Comparison of ENCODE assay signal across 22 cellular contexts in the genomic region with DNA sequence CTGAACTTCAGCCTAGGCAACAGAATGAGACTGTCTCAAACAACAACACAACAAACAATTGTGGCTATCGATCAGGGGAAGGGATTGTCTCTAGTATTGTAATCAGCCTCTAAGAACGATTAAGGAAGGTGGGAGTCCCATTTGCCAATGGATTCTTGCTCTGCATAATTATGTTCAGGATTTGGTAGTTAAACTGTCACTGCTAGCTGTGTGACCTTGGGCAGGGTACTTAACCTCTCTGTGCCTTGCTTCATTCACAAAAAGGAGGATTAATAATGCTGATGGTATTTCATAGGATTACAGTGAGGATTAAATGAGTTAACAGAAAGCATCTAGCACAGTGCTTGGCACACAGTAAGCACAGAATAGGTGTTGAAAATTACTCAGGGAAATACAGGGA. TPM values are rescaled to one million over a fixed set of nuclear protein-coding genes. Genes with fewer than 3 reads are reported as not detected.
A peak's percentile ranks its signal among the peaks of the same experiment; 100 is the strongest.
DNase-seq lines count a peak whose midpoint lies in the region; ATAC-seq, FAIRE-seq and TF ChIP-seq lines count a peak whose summit lies in the region.
"Had no signal": no experiment of that assay in that cellular context is flagged by ENCODE, and none has a peak within 500 bp of the region (broad histone marks: within the 10 kb centered on the region; RNA-seq: fewer than 3 reads in every experiment).

No MANE protein-coding gene starts in this region.

- H3K4me1 ChIP-seq in HEK293 (ENCODE audit: control insufficient read depth, insufficient read depth, low read length): no peaks in the 10 kb centered on the region; the same call in 1 of the 2 replicates
- H3K4me1 ChIP-seq in K562 (replicated peaks in 1 of 2; ENCODE audit: control insufficient read depth in 2 of 2, insufficient read depth in 2 of 2, low read length in 2 of 2): peaks cover 2 to 10% of the 10 kb centered on the region in 2 experiments; a peak in 2 of 5 replicates

- peaks cover 15 to 28% of the 10 kb centered on the region in 2 experiments for H3K27me3 ChIP-seq in K562 (ENCODE audit: control insufficient read depth in 2 of 2, insufficient read depth in 2 of 2, low read length in 2 of 2)

- ATAC-seq in K562: no peak

- DNase-seq in NCI-H82 (lab: John Stamatoyannopoulos, UW) (peak; percentile 62), NCI-H82 treated with DMSO at 0.1 percent for 48 hours (lab: John Stamatoyannopoulos, UW; ENCODE audit: unreplicated experiment) (no peak), K562 (ENCODE audit: extremely low read depth in 1 of 4, low spot score in 3 of 4) (no peak), urothelium cell line (ENCODE audit: low spot score) (no peak), germinal center (ENCODE audit: low spot score) (no peak), hippocampal formation (lab: John Stamatoyannopoulos, UW) (no peak)
- DNase-seq: Calu3; CD4-positive, alpha-beta memory T cell; DMS 273 treated with DMSO at 0.1 percent for 48 hours; DMS53; DND-41; EL; HFFc6; IMR-90 had no signal

- H3K36me3 ChIP-seq in HEK293 (ENCODE audit: control insufficient read depth in 2 of 2, insufficient read depth in 1 of 2, low read length in 2 of 2): no peaks in the 10 kb centered on the region
- H3K36me3 ChIP-seq in K562 (ENCODE audit: control insufficient read depth, insufficient read depth, low read length): no peaks in the 10 kb centered on the region
- H3K36me3 ChIP-seq: BLaER1, HAP-1 had no signal

- POLR2A ChIA-PET in HEK293 (lab: Yijun Ruan, JAX) (no interaction called here), K562 (lab: Yijun Ruan, JAX) (no interaction called here)

- no TSS peak for BruUV-seq in K562 (replicated peaks; lab: Mats Ljungman, UMichigan)

- H3K4me3 ChIP-seq in HEK293 (ENCODE audit: low read depth, low read length): no peak overlapping the region
- H3K4me3 ChIP-seq in K562: no peak overlapping the region
- H3K4me3 ChIP-seq: BLaER1, HAP-1 had no signal

- in situ Hi-C loops in K562 (cut with MboI): loop anchor here (10.0 kb wide), 2 partner anchors 163 to 433 kb away; no protein-coding TSS in a partner anchor

- TF ChIP-seq POLR2A in K562 (conservative IDR thresholded peaks at IDR 0.05): no peak

- TF ChIP-seq EP300 in K562 (IDR thresholded peaks at IDR 0.05; ENCODE audit: low read length): no peak

- H3K79me2 ChIP-seq in K562 (ENCODE audit: control insufficient read depth, insufficient read depth, low read length): no peaks in the 10 kb centered on the region

- no peak for TF ChIP-seq CTCF in HEK293 (tag by site-specific recombination; IDR thresholded peaks at IDR 0.05)
- TF ChIP-seq CTCF in K562 (IDR thresholded peaks at IDR 0.05 in 2 of 3, conservative IDR thresholded peaks at IDR 0.05 in 1 of 3; ENCODE audit: insufficient read depth in 2 of 3, low read depth in 1 of 3, low read length in 3 of 3): no peak

- no peak for TF ChIP-seq RAD21 in K562 (CRISPR knock-in tag; conservative IDR thresholded peaks at IDR 0.05 in 1 of 2, IDR thresholded peaks at IDR 0.05 in 1 of 2)

- no peak for FAIRE-seq in K562 (lab: Jason Lieb, UNC)
- peak; percentile 23 for FAIRE-seq in urothelium cell line (lab: Jason Lieb, UNC)
- FAIRE-seq: GM12891, GM19239 had no signal

- H3K9me3 ChIP-seq in HEK293 (ENCODE audit: control insufficient read depth, insufficient read depth, low read depth, low read length): no peaks in the 10 kb centered on the region
- H3K9me3 ChIP-seq in K562 (replicated peaks; ENCODE audit: control insufficient read depth, insufficient read depth, low read depth, low read length): no peaks in the 10 kb centered on the region
- H3K9me3 ChIP-seq: BLaER1, HAP-1 had no signal

- no peak overlapping the region for H3K27ac ChIP-seq in HEK293 (ENCODE audit: extremely low read depth, low read depth, low read length)
- H3K27ac ChIP-seq in K562 (ENCODE audit: extremely low read depth, low read depth, low read length): no peak overlapping the region
- H3K27ac ChIP-seq: 22Rv1, BLaER1, HL-60 had no signal

- no peak overlapping the region for H3K4me2 ChIP-seq in K562 (ENCODE audit: insufficient read depth, low read length)

- intact Hi-C loops in K562 (cut with micrococcal nuclease): no loop called here

- WGBS in K562 (ENCODE audit: insufficient coverage, low coverage, missing lambda C conversion rate): 28% methylated on average over 2 of the region's 2 CpGs

- no peaks in the 10 kb centered on the region for H3K9me1 ChIP-seq in K562 (ENCODE audit: control insufficient read depth, insufficient read depth, low read length)

- no peak overlapping the region for H2AFZ ChIP-seq in K562 (ENCODE audit: low read depth, low read length)

- H4K20me1 ChIP-seq in K562 (replicated peaks; ENCODE audit: control insufficient read depth, insufficient read depth, low read length): peaks cover 6% of the 10 kb centered on the region; the same call in 1 of the 2 replicates
- H4K20me1 ChIP-seq: BLaER1 had no signal

- no peak overlapping the region for H3K9ac ChIP-seq in K562 (ENCODE audit: insufficient read depth in 1 of 2, low read depth in 2 of 2, low read length in 2 of 2)
- H3K9ac ChIP-seq: BLaER1 had no signal

- CTCF ChIA-PET in HEK293 (lab: Yijun Ruan, JAX) (interaction anchor here (0.8 to 2.7 kb wide), 3 partner anchors 10 to 433 kb away, joined by 3 to 8 read pairs (median 4); no protein-coding TSS in a partner anchor), K562 (lab: Yijun Ruan, JAX; ENCODE audit: low intra/inter-chr PET ratio) (no interaction called here)

TF ChIP-seq in HEK293, 187 proteins besides CTCF, POLR2A, EP300 and RAD21 (continues in another document):
- no peak for TF ChIP-seq ZNF146 (tag by site-specific recombination; IDR thresholded peaks at IDR 0.05)
- TF ChIP-seq GLIS2 (tag by site-specific recombination; IDR thresholded peaks at IDR 0.05): no peak
- TF ChIP-seq GLI2 (tag by site-specific recombination; IDR thresholded peaks at IDR 0.05; ENCODE audit: borderline replicate concordance, low read depth): no peak

TF ChIP-seq in K562, 482 proteins besides CTCF, POLR2A, EP300 and RAD21 (continues in another document):
- TF ChIP-seq ATF7 (IDR thresholded peaks at IDR 0.05) (no peak), ZNF408 (CRISPR knock-in tag; IDR thresholded peaks at IDR 0.05; ENCODE audit: low read depth) (no peak), ZNF3 (CRISPR knock-in tag; IDR thresholded peaks at IDR 0.05) (no peak), SIN3B (IDR thresholded peaks at IDR 0.05; ENCODE audit: low read depth) (no peak), SMARCA5 (IDR thresholded peaks at IDR 0.05) (peak; percentile 70; the same call in 1 of the 2 replicates), FOXK1 (CRISPR knock-in tag; IDR thresholded peaks at IDR 0.05; ENCODE audit: borderline replicate concordance) (no peak), ZNF175 (CRISPR knock-in tag; IDR thresholded peaks at IDR 0.05; ENCODE audit: low read depth) (no peak), RBM25 (IDR thresholded peaks at IDR 0.05; ENCODE audit: low read depth, low read length, severe bottlenecking) (peak; percentile 95)
- TF ChIP-seq, protein P1, sequence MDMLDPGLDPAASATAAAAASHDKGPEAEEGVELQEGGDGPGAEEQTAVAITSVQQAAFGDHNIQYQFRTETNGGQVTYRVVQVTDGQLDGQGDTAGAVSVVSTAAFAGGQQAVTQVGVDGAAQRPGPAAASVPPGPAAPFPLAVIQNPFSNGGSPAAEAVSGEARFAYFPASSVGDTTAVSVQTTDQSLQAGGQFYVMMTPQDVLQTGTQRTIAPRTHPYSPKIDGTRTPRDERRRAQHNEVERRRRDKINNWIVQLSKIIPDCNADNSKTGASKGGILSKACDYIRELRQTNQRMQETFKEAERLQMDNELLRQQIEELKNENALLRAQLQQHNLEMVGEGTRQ (CRISPR knock-in tag; IDR thresholded peaks at IDR 0.05): no peak

RNA-seq across cellular contexts. Expression of a gene that starts 6.7 kb away (rescaled TPM):
- total RNA-seq in K562 (2011; cell fraction: chromatin; rRNA removed; ENCODE audit: low replicate concordance): not detected in 2 replicates
- total RNA-seq in K562 (2011; cell fraction: nucleolus; rRNA removed): not detected in 2 replicates
- not detected in 2 replicates for total RNA-seq in K562 (2011; cell fraction: nucleoplasm; rRNA removed)
- not detected in 2 replicates for total RNA-seq in K562 (2014; rRNA removed)
- not detected in 2 replicates for total RNA-seq in K562 (2014; rRNA removed; fragmentation: Illumina TruSeq; extraction: Trizol)
- not detected in 2 replicates for total RNA-seq in K562 (2015; rRNA removed; fragmentation: Illumina TruSeq; extraction: Trizol)
- total RNA-seq in K562 (2021): not detected in 2 replicates
- polyA plus RNA-seq in K562 (2011; rRNA removed): not detected in 2 replicates
- polyA plus RNA-seq in K562 (2011; cell fraction: cytosol; rRNA removed): not detected in 2 replicates
- not detected in 2 replicates for polyA plus RNA-seq in K562 (2011; cell fraction: nucleus; rRNA removed)
- polyA plus RNA-seq in K562 (2012): 0.04 TPM in 2 replicates
- not detected in 2 replicates for polyA plus RNA-seq in K562 (2014; fragmentation: Illumina TruSeq; extraction: Trizol)
- under 1 TPM in 1 of 2 experiments, not detected in 1; 0.03 TPM for polyA plus RNA-seq in K562 (2014; fragmentation: Nextera tagmentation; extraction: Ambion mirVana)
- not detected in 2 replicates for polyA plus RNA-seq in K562 (2014; rRNA removed)
- polyA minus RNA-seq in K562 (2011; rRNA and poly(A)+ RNA removed): not detected in 2 replicates
- not detected in 2 replicates for polyA minus RNA-seq in K562 (2011; cell fraction: cytosol; rRNA and poly(A)+ RNA removed)
- polyA minus RNA-seq in K562 (2011; cell fraction: nucleus; rRNA and poly(A)+ RNA removed): not detected in 2 replicates
- total RNA-seq: CD4-positive, alpha-beta memory T cell; IMR-90 had no signal
- polyA plus RNA-seq: CD14-positive monocyte; CD4-positive, alpha-beta memory T cell had no signal

RNA-seq across cellular contexts. Expression of a gene that starts 34.7 kb away (rescaled TPM):
- total RNA-seq in K562 (2011; cell fraction: chromatin; rRNA removed; ENCODE audit: low replicate concordance): 66.6 and 89.3 TPM in 2 replicates
- total RNA-seq in K562 (2011; cell fraction: nucleolus; rRNA removed): 46.7 and 60.0 TPM in 2 replicates
- total RNA-seq in K562 (2011; cell fraction: nucleoplasm; rRNA removed): 49.8 and 61.1 TPM in 2 replicates
- total RNA-seq in K562 (2014; rRNA removed) (10.8 and 16.6 TPM in 2 replicates), K562 (2014; rRNA removed; fragmentation: Illumina TruSeq; extraction: Trizol) (12.3 and 14.0 TPM in 2 replicates), K562 (2015; rRNA removed; fragmentation: Illumina TruSeq; extraction: Trizol) (13.8 and 18.5 TPM in 2 replicates), K562 (2021) (23.9 and 26.8 TPM in 2 replicates)
- polyA plus RNA-seq in K562 (2011; rRNA removed) (16.2 and 22.8 TPM in 2 replicates), K562 (2014; fragmentation: Illumina TruSeq; extraction: Trizol) (19.6 and 28.3 TPM in 2 replicates), K562 (2014; fragmentation: Nextera tagmentation; extraction: Ambion mirVana) (1 to 10 TPM; 9.5 to 9.9 TPM), K562 (2014; rRNA removed) (12.9 and 13.9 TPM in 2 replicates)
- polyA plus RNA-seq in K562 (2011; cell fraction: cytosol; rRNA removed): 13.1 and 18.9 TPM in 2 replicates
- polyA plus RNA-seq in K562 (2011; cell fraction: nucleus; rRNA removed): 55.2 and 65.8 TPM in 2 replicates
- 23.6 and 25.0 TPM in 2 replicates for polyA plus RNA-seq in K562 (2012)
- polyA minus RNA-seq in K562 (2011; rRNA and poly(A)+ RNA removed): 20.6 and 23.9 TPM in 2 replicates
- polyA minus RNA-seq in K562 (2011; cell fraction: cytosol; rRNA and poly(A)+ RNA removed): 15.8 and 17.8 TPM in 2 replicates
- polyA minus RNA-seq in K562 (2011; cell fraction: nucleus; rRNA and poly(A)+ RNA removed): 42.4 and 45.0 TPM in 2 replicates
